Comparison of ENCODE assay signal across 9 cellular contexts in genomic region chr22:43941449-43941848, GRCh38. TPM values are rescaled to one million over a fixed set of nuclear protein-coding genes. Genes with fewer than 3 reads are reported as not detected.
"Had no signal": no experiment of that assay in that cellular context is flagged by ENCODE, and none has a peak within 500 bp of the region (broad histone marks: within the 10 kb centered on the region; RNA-seq: fewer than 3 reads in every experiment).

No MANE protein-coding gene starts in this region.

- H3K4me1 ChIP-seq: HAP-1 had no signal

- H3K4me3 ChIP-seq: GM23248, HAP-1 had no signal

- H3K27ac ChIP-seq: GM23248 had no signal

- FAIRE-seq: HTR-8/SVneo had no signal

- H2AFZ ChIP-seq: GM23248 had no signal

- H3K9ac ChIP-seq: GM23248 had no signal

- H3K9me3 ChIP-seq: HAP-1 had no signal

- DNase-seq: GM23248, GOT3, H7, IMR-90, KBM-7 had no signal

RNA-seq across cellular contexts. Expression of gene PNPLA5, which starts 49.6 kb away (rescaled TPM):
- total RNA-seq: GM23248, H4, HT-29 had no signal
- polyA plus RNA-seq: GM23248 had no signal
